33 cellular contexts compared by ENCODE assay signal in the genomic region with DNA sequence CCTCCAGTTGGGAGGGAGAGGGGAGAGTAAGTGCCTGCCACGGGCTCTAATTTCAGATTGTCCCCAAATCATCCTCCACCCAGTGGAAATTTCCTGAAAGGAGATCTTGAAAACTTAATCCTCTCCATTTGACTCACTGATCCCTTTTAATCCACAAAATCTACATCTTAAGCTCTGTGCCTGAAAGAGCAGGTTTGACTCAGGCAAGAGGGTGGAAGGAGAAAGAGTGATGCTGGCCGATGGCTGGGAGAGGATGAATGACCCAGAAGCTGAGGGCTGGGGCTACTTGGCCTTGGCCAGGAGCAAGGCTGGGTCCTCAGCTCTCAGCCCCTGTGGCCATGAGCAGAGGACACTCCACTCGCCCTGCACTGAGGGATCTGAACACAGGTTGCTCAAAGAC. TPM values are rescaled to one million over a fixed set of nuclear protein-coding genes. Genes with fewer than 3 reads are reported as not detected.
"Had no signal": no experiment of that assay in that cellular context is flagged by ENCODE, and none has a peak within 500 bp of the region (broad histone marks: within the 10 kb centered on the region; RNA-seq: fewer than 3 reads in every experiment).

No MANE protein-coding gene starts in this region.

- H3K4me1 ChIP-seq: left ventricle myocardium inferior, pancreas, prostate gland, right lobe of liver, testis, transverse colon, upper lobe of left lung, vagina had no signal

- ATAC-seq: mucosa of descending colon; naive thymus-derived CD4-positive, alpha-beta T cell; pancreas; right lobe of liver; stimulated activated memory B cell treated with anti-CD40 and anti-IgM and Interleukin-4, amounts not matched to agents 10 μg/mL and 1 μg/mL and 100 μg/mL, for 72 hours had no signal

- H3K36me3 Mint-ChIP-seq: mesothelial cell of epicardium; naive thymus-derived CD4-positive, alpha-beta T cell; natural killer cell treated with Interleukin-12 subunit alpha and Interleukin-12 subunit beta and Interleukin-15 and Interleukin-18, amount 100 ng/mL, for 72 hours; stimulated activated memory B cell treated with anti-CD40 and anti-IgM and Interleukin-4, amounts not matched to agents 10 μg/mL and 1 μg/mL and 100 μg/mL, for 72 hours had no signal

- H3K9me3 ChIP-seq: mucosa of descending colon, pancreas, prostate gland, right lobe of liver, testis, thyroid gland, transverse colon, upper lobe of left lung, vagina had no signal

- H3K27ac Mint-ChIP-seq: mesothelial cell of epicardium; naive thymus-derived CD4-positive, alpha-beta T cell; natural killer cell treated with Interleukin-12 subunit alpha and Interleukin-12 subunit beta and Interleukin-15 and Interleukin-18, amount 100 ng/mL, for 72 hours; stimulated activated memory B cell treated with anti-CD40 and anti-IgM and Interleukin-4, amounts not matched to agents 10 μg/mL and 1 μg/mL and 100 μg/mL, for 72 hours had no signal

- H3K36me3 ChIP-seq: left ventricle myocardium inferior, pancreas, prostate gland, right lobe of liver, stomach, thyroid gland, transverse colon, upper lobe of left lung, vagina had no signal

- H3K27ac ChIP-seq: left ventricle myocardium inferior, pancreas, prostate gland, right lobe of liver, stomach, testis, thyroid gland, transverse colon, upper lobe of left lung, vagina had no signal

- FAIRE-seq: pancreas had no signal

- H3K4me3 ChIP-seq: left ventricle myocardium inferior, lung, mucosa of descending colon, pancreas, prostate gland, right lobe of liver, smooth muscle cell, stomach, testis, thyroid gland, transverse colon, upper lobe of left lung, vagina had no signal

- H3K4me1 Mint-ChIP-seq: naive thymus-derived CD4-positive, alpha-beta T cell; stimulated activated memory B cell treated with anti-CD40 and anti-IgM and Interleukin-4, amounts not matched to agents 10 μg/mL and 1 μg/mL and 100 μg/mL, for 72 hours had no signal

- H3K27me3 ChIP-seq: pancreas, right lobe of liver, stomach, testis, thyroid gland, transverse colon, upper lobe of left lung, vagina had no signal

- H3K4me3 Mint-ChIP-seq: mesothelial cell of epicardium; naive thymus-derived CD4-positive, alpha-beta T cell; natural killer cell treated with Interleukin-12 subunit alpha and Interleukin-12 subunit beta and Interleukin-15 and Interleukin-18, amount 100 ng/mL, for 72 hours; stimulated activated memory B cell treated with anti-CD40 and anti-IgM and Interleukin-4, amounts not matched to agents 10 μg/mL and 1 μg/mL and 100 μg/mL, for 72 hours had no signal

- DNase-seq: islet precursor cell; left ventricle myocardium inferior; mesendoderm; mucosa of descending colon; naive thymus-derived CD4-positive, alpha-beta T cell; nucleus accumbens; posterior cingulate gyrus; retina; right lobe of liver; stimulated activated CD4-positive, alpha-beta T cell treated with anti-CD3 and anti-CD28 coated beads, Interleukin-1b, Interleukin-23, amount 100 ng/mL, for 48 hours; stimulated activated CD4-positive, alpha-beta T cell treated with anti-CD3 and anti-CD28 coated beads, Interleukin-2, amount 100 ng/mL, for 48 hours; stimulated activated CD4-positive, alpha-beta T cell treated with anti-CD3 and anti-CD28 coated beads, Interleukin-4, amount 100 ng/mL, for 4 hours; stimulated activated CD8-positive, alpha-beta memory T cell treated with anti-CD3 and anti-CD28 coated beads, Interleukin-4, amount 100 ng/mL, for 48 hours; stimulated activated naive CD4-positive, alpha-beta T cell treated with Interleukin-2 at 50 U/mL for 16 hours; stomach; testis; thyroid gland; transverse colon; upper lobe of left lung had no signal

- H3K27me3 Mint-ChIP-seq: stimulated activated memory B cell treated with anti-CD40 and anti-IgM and Interleukin-4, amounts not matched to agents 10 μg/mL and 1 μg/mL and 100 μg/mL, for 72 hours had no signal

- H3K9me3 Mint-ChIP-seq: natural killer cell treated with Interleukin-12 subunit alpha and Interleukin-12 subunit beta and Interleukin-15 and Interleukin-18, amount 100 ng/mL, for 72 hours; stimulated activated memory B cell treated with anti-CD40 and anti-IgM and Interleukin-4, amounts not matched to agents 10 μg/mL and 1 μg/mL and 100 μg/mL, for 72 hours had no signal

RNA-seq across cellular contexts. Expression of a gene that starts 8.1 kb away (rescaled TPM):
- total RNA-seq: kidney epithelial cell; left ventricle myocardium inferior; lower leg skin; mesothelial cell of epicardium; mucosa of descending colon; myocyte; naive thymus-derived CD4-positive, alpha-beta T cell; natural killer cell treated with Interleukin-12 subunit alpha and Interleukin-12 subunit beta and Interleukin-15 and Interleukin-18, amount 100 ng/mL, for 72 hours; osteoblast; pancreas; prostate gland; right lobe of liver; skeletal muscle tissue; smooth muscle cell; stomach; thyroid gland; transverse colon; upper lobe of left lung; urinary bladder; vagina had no signal

RNA-seq across cellular contexts. Expression of a gene that starts 41.1 kb away (rescaled TPM):
- total RNA-seq: kidney epithelial cell; left ventricle myocardium inferior; lower leg skin; lung; mesothelial cell of epicardium; mucosa of descending colon; myocyte; naive thymus-derived CD4-positive, alpha-beta T cell; natural killer cell treated with Interleukin-12 subunit alpha and Interleukin-12 subunit beta and Interleukin-15 and Interleukin-18, amount 100 ng/mL, for 72 hours; osteoblast; pancreas; right lobe of liver; skeletal muscle tissue; smooth muscle cell; stomach; thyroid gland; transverse colon; upper lobe of left lung; urinary bladder; vagina had no signal

RNA-seq across cellular contexts. Expression of a gene that starts 59.7 kb away (rescaled TPM):
- total RNA-seq: kidney epithelial cell; left ventricle myocardium inferior; lower leg skin; mesothelial cell of epicardium; mucosa of descending colon; myocyte; naive thymus-derived CD4-positive, alpha-beta T cell; natural killer cell treated with Interleukin-12 subunit alpha and Interleukin-12 subunit beta and Interleukin-15 and Interleukin-18, amount 100 ng/mL, for 72 hours; osteoblast; pancreas; prostate gland; right lobe of liver; skeletal muscle tissue; smooth muscle cell; testis; thyroid gland; transverse colon; urinary bladder; vagina had no signal
